In the genomic region with DNA sequence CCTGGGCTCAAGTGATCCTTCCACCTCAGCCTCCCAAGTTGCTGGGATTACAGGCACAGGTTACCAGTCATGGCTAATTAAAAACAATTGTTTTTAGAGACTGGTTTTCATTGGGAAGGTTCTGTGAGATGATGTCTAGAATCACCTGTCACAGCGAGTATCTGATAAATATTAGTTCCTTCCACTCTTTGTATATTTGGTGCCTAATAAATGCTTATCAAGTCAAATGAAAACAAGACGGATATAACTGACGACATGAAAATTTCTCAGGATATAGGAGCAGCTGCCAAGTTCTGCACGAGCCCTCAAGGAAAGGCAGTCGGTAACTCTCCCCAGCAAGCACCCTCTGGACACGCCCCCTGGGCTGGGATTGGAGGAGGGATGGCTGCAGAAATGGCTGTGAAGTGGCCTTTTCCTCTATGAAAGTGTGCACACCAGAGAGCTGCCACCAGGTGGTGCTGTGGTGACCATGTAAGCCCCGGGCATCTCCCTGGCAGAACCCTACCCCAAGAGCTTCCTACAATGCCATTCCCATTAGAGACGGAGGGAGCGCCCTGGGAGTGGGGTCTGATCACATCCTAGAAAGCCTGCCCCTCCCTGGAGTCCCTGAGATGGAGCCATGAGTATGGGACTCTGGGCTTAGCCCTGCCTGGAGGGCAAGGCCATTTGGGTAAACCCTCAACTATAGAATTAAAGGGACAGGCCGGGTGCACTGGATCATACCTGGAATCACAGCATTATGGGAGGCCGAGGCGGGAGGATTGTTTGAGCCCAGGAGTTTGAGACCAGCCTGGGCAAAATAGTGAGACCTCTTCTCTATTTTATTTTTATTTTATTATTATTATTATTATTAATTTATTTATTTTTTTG, we compare ENCODE assay signal across 8 cellular contexts. TPM values are rescaled to one million over a fixed set of nuclear protein-coding genes. Genes with fewer than 3 reads are reported as not detected.
DNase-seq lines count a peak whose midpoint lies in the region; ATAC-seq and TF ChIP-seq lines count a peak whose summit lies in the region.

No MANE protein-coding gene starts in this region.

- no peaks in the 10 kb centered on the region for H3K9me3 ChIP-seq in CD4-positive, alpha-beta T cell (ENCODE audit: control insufficient read depth, low read length)
- no peaks in the 10 kb centered on the region for H3K9me3 ChIP-seq in adipocyte (ENCODE audit: control insufficient read depth, low read length)
- no peaks in the 10 kb centered on the region for H3K9me3 ChIP-seq in left ventricle myocardium inferior (replicated peaks)

- CTCF ChIA-PET in CD4-positive, alpha-beta T cell (lab: Charles Lee), result interaction anchor here (0.6 to 1.4 kb wide), 11 partner anchors 9 to 55 kb away, joined by 3 to 7 read pairs (median 3); no protein-coding TSS in a partner anchor
- CTCF ChIA-PET in T-cell (lab: Charles Lee), result interaction anchor here (0.6 to 1.0 kb wide), 3 partner anchors 34 to 91 kb away, joined by 3 read pairs; no protein-coding TSS in a partner anchor

- H3K4me3 ChIP-seq in adipocyte (ENCODE audit: low read length) (no peak overlapping the region), left ventricle myocardium inferior (no peak overlapping the region), retinal pigment epithelial cell (ENCODE audit: low read length) (no peak overlapping the region)

- TF ChIP-seq CTCF in CD4-positive, alpha-beta T cell (IDR thresholded peaks at IDR 0.05), result peak; percentile 77
- peak; percentile 83 for TF ChIP-seq CTCF in left ventricle myocardium inferior (IDR thresholded peaks at IDR 0.05; ENCODE audit: borderline replicate concordance)
- TF ChIP-seq CTCF in retinal pigment epithelial cell (conservative IDR thresholded peaks at IDR 0.05; ENCODE audit: low read depth, low read length), result peak; percentile 95

- H3K4me1 ChIP-seq in adipocyte (ENCODE audit: control insufficient read depth, insufficient read depth, low read length), result no peaks in the 10 kb centered on the region
- H3K4me1 ChIP-seq in left ventricle myocardium inferior, result no peaks in the 10 kb centered on the region

- peaks cover 16% of the 10 kb centered on the region for H3K36me3 Mint-ChIP-seq in CD4-positive, alpha-beta T cell (ENCODE audit: low read depth)
- peaks cover 24% of the 10 kb centered on the region for H3K36me3 Mint-ChIP-seq in T-cell

- DNase-seq in CD4-positive, alpha-beta T cell, result peak; percentile 64 to 79 (median 75)
- DNase-seq in NCI-H1694 treated with DMSO at 0.1 percent for 48 hours (lab: John Stamatoyannopoulos, UW), result peak; percentile 87
- DNase-seq in T-cell, result peak; percentile 54 to 84 (median 75)
- DNase-seq in adipocyte (ENCODE audit: low read depth), result peak; percentile 95
- peak; percentile 82 for DNase-seq in left ventricle myocardium inferior
- DNase-seq in retinal pigment epithelial cell (ENCODE audit: low read depth), result peak; percentile 80

- no peak overlapping the region for H3K27ac ChIP-seq in CD4-positive, alpha-beta T cell (ENCODE audit: low read depth, low read length)
- no peak overlapping the region for H3K27ac ChIP-seq in left ventricle myocardium inferior (replicated peaks)

- peak; percentile 98 for ATAC-seq in CD4-positive, alpha-beta T cell (ENCODE audit: poor library complexity)
- ATAC-seq in GM21825 (IDR thresholded peaks at IDR 0.05; ENCODE audit: unreplicated experiment) (peak; percentile 51), T-cell (replicated peaks in 1 of 4) (peak; percentile 90 to 97 (median 92)), GM18858 (IDR thresholded peaks at IDR 0.05; ENCODE audit: unreplicated experiment) (no peak)

- H3K4me1 Mint-ChIP-seq in CD4-positive, alpha-beta T cell (ENCODE audit: low read depth), result peaks cover 15% of the 10 kb centered on the region
- peaks cover 7 to 15% (median 11%) of the 10 kb centered on the region in 3 donors for H3K4me1 Mint-ChIP-seq in T-cell

- H3K27me3 Mint-ChIP-seq in CD4-positive, alpha-beta T cell, result no peaks in the 10 kb centered on the region
- no peaks in the 10 kb centered on the region for H3K27me3 Mint-ChIP-seq in T-cell

- H3K27ac Mint-ChIP-seq in CD4-positive, alpha-beta T cell, result no peak overlapping the region
- H3K27ac Mint-ChIP-seq in T-cell, result no peak overlapping the region

- intact Hi-C loops in CD4-positive, alpha-beta T cell (cut with DNase I, micrococcal nuclease), result loop anchor here in 1 of 2 experiments (5.0 kb wide), 1 partner anchor 437 kb away; no protein-coding TSS in a partner anchor
- intact Hi-C loops in left ventricle myocardium inferior (cut with micrococcal nuclease), result no loop called here

- POLR2A ChIA-PET in CD4-positive, alpha-beta T cell (lab: Charles Lee), result interaction anchor here (0.8 kb wide), 1 partner anchor 994 kb away, joined by 3 read pairs; no protein-coding TSS in a partner anchor
- POLR2A ChIA-PET in T-cell (lab: Charles Lee), result interaction anchor here in 1 of 2 donors (0.6 kb wide), 1 partner anchor 85 kb away, joined by 5 read pairs; no protein-coding TSS in a partner anchor

- no peak overlapping the region for H3K4me3 Mint-ChIP-seq in CD4-positive, alpha-beta T cell
- no peak overlapping the region for H3K4me3 Mint-ChIP-seq in T-cell

- H3K9me3 Mint-ChIP-seq in CD4-positive, alpha-beta T cell, result no peaks in the 10 kb centered on the region
- no peaks in the 10 kb centered on the region for H3K9me3 Mint-ChIP-seq in T-cell

- H3K36me3 ChIP-seq in adipocyte (ENCODE audit: control insufficient read depth, insufficient read depth, low read length, severe bottlenecking) (no peaks in the 10 kb centered on the region), left ventricle myocardium inferior (no peaks in the 10 kb centered on the region)

- no peaks in the 10 kb centered on the region for H3K27me3 ChIP-seq in CD4-positive, alpha-beta T cell (ENCODE audit: control insufficient read depth, insufficient read depth, low read length)
- no peaks in the 10 kb centered on the region for H3K27me3 ChIP-seq in adipocyte (replicated peaks; ENCODE audit: control insufficient read depth, insufficient read depth, low read length)
- H3K27me3 ChIP-seq in left ventricle myocardium inferior (ENCODE audit: low read depth), result no peaks in the 10 kb centered on the region

- H3K9ac ChIP-seq in adipocyte (ENCODE audit: low read length), result no peak overlapping the region

RNA-seq across cellular contexts. Expression of a gene that starts 50.9 kb away (rescaled TPM):
- 1 to 10 TPM; 2.1 to 2.2 TPM for total RNA-seq in CD4-positive, alpha-beta T cell
- under 1 TPM; 0.16 to 0.90 (median 0.19) TPM for total RNA-seq in T-cell
- not detected for total RNA-seq in left ventricle myocardium inferior
